ENCODE assay signal across 15 cellular contexts in the genomic region with DNA sequence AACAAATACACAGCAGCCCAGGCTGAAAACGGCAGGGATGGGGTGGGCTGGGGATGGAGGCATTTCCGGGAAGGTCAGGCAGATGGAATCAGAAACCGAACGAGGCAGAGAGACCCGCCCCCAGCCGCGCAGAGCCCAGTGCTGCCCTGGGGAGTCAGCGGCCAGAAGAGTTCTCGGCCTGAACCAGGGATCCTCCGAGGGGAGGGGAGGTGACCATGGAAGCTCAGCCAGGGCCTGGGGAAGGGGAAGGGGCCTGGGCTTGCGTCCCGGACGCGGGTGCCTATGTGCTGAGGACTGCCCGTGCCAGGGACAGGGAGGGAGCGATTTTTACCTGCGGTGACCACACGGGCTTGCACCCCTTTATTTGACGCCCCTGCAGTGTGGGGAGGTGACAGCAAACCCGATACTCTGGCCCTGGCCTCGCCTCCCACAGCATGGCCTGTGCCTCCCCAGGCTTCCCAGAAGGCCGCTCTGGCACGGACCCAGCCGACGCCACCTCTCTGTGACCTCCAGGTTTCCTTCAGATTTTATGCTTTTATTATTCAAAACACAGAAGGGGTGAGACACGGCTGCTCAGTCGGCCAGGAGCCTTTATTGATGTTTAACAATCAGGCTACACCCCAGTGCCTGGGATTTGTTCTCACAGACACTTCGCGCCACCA. TPM values are rescaled to one million over a fixed set of nuclear protein-coding genes. Genes with fewer than 3 reads are reported as not detected.
DNase-seq lines count a peak whose midpoint lies in the region; ATAC-seq, FAIRE-seq and TF ChIP-seq lines count a peak whose summit lies in the region.
"Had no signal": no experiment of that assay in that cellular context is flagged by ENCODE, and none has a peak within 500 bp of the region (broad histone marks: within the 10 kb centered on the region; RNA-seq: fewer than 3 reads in every experiment).

No MANE protein-coding gene starts in this region.

- TF ChIP-seq CTCF in astrocyte (IDR thresholded peaks at IDR 0.05; ENCODE audit: insufficient read depth, low read depth, low read length) (no peak), esophagus squamous epithelium (IDR thresholded peaks at IDR 0.05) (no peak), mucosa of descending colon (IDR thresholded peaks at IDR 0.05) (no peak), transverse colon (IDR thresholded peaks at IDR 0.05) (no peak), coronary artery (IDR thresholded peaks at IDR 0.05) (no peak)

- H3K4me3 ChIP-seq in astrocyte (ENCODE audit: insufficient read depth, low read depth, low read length): no peak overlapping the region
- peak overlapping the region in 3 of 4 donors; percentile 29 to 57 (median 42) for H3K4me3 ChIP-seq in esophagus squamous epithelium
- H3K4me3 ChIP-seq in mucosa of descending colon: no peak overlapping the region
- peak overlapping the region in 1 of 4 donors; percentile 27 for H3K4me3 ChIP-seq in transverse colon
- H3K4me3 ChIP-seq in coronary artery: no peak overlapping the region
- H3K4me3 ChIP-seq: SJCRH30 had no signal

- H3K27me3 ChIP-seq in astrocyte (ENCODE audit: insufficient read depth, low read length) (peaks cover 51% of the 10 kb centered on the region), esophagus squamous epithelium (peaks cover 0 to 81% (median 5%) of the 10 kb centered on the region in 4 donors), transverse colon (peaks cover 55% of the 10 kb centered on the region)
- H3K27me3 ChIP-seq: SJCRH30 had no signal

- TF ChIP-seq POLR2A in esophagus squamous epithelium (IDR thresholded peaks at IDR 0.05): no peak
- no peak for TF ChIP-seq POLR2A in transverse colon (IDR thresholded peaks at IDR 0.05)

- WGBS in esophagus squamous epithelium, 2 donors: 38 to 43% methylated on average over 10 to 25 of the region's 29 CpGs
- 30% methylated on average over 28 of the region's 29 CpGs; no CpG with 5 or more reads in 1 of the 2 donors for WGBS in transverse colon (ENCODE audit: low coverage in 1 of 2), 2 donors

- H3K27me3 Mint-ChIP-seq in astrocyte (ENCODE audit: low read depth, unreplicated experiment): peaks cover 41% of the 10 kb centered on the region

- no peak overlapping the region for H3K4me3 Mint-ChIP-seq in astrocyte (ENCODE audit: unreplicated experiment)
- H3K4me3 Mint-ChIP-seq: activated naive CD4-positive, alpha-beta T cell treated with anti-CD3 and anti-CD28 coated beads for 36 hours; stimulated activated naive CD8-positive, alpha-beta T cell treated with anti-CD3 and anti-CD28 coated beads, Interleukin-15, amount 100 ng/mL, for 72 hours had no signal

- no peak for FAIRE-seq in astrocyte (lab: Jason Lieb, UNC)
- FAIRE-seq: TTC549 had no signal

- H3K27ac ChIP-seq in astrocyte (ENCODE audit: low read depth, low read length): no peak overlapping the region
- H3K27ac ChIP-seq in esophagus squamous epithelium: peak overlapping the region in 3 of 4 donors; percentile 56 to 82 (median 76)
- H3K27ac ChIP-seq in transverse colon: peak overlapping the region in 3 of 4 donors; percentile 19 to 41 (median 28)
- H3K27ac ChIP-seq in coronary artery: peak overlapping the region in 1 of 2 donors; percentile 33
- H3K27ac ChIP-seq: SJCRH30 had no signal

- intact Hi-C loops in esophagus squamous epithelium (cut with DNase I) (no loop called here), mucosa of descending colon (cut with DNase I, micrococcal nuclease) (no loop called here), transverse colon (cut with DNase I; ENCODE audit: low total_unique reads) (no loop called here)

- no peak overlapping the region for H3K27ac Mint-ChIP-seq in astrocyte (ENCODE audit: unreplicated experiment)
- H3K27ac Mint-ChIP-seq: activated naive CD4-positive, alpha-beta T cell treated with anti-CD3 and anti-CD28 coated beads for 36 hours; CD4-positive, alpha-beta memory T cell; H9 had no signal

- H3K36me3 Mint-ChIP-seq in astrocyte (ENCODE audit: low read depth, unreplicated experiment): no peaks in the 10 kb centered on the region
- H3K36me3 Mint-ChIP-seq: CD4-positive, alpha-beta memory T cell had no signal

- H3K4me2 ChIP-seq in astrocyte (ENCODE audit: low read length): peak overlapping the region; percentile 26

- no peak overlapping the region for H3K9ac ChIP-seq in astrocyte (ENCODE audit: low read length)

- H3K4me1 ChIP-seq in astrocyte (ENCODE audit: insufficient read depth, low read length) (peaks cover 4% of the 10 kb centered on the region), esophagus squamous epithelium (peaks cover 8 to 48% (median 12%) of the 10 kb centered on the region in 3 donors), mucosa of descending colon (ENCODE audit: low read depth) (peaks cover 30% of the 10 kb centered on the region), transverse colon (peaks cover 0 to 33% (median 25%) of the 10 kb centered on the region in 4 donors)
- H3K4me1 ChIP-seq: SJCRH30 had no signal

- H4K20me1 ChIP-seq in astrocyte (ENCODE audit: insufficient read depth, low read length): no peaks in the 10 kb centered on the region

- H3K9me3 ChIP-seq in astrocyte (ENCODE audit: insufficient read depth, low read depth, low read length) (no peaks in the 10 kb centered on the region), esophagus squamous epithelium (no peaks in the 10 kb centered on the region), mucosa of descending colon (no peaks in the 10 kb centered on the region), transverse colon (no peaks in the 10 kb centered on the region)
- H3K9me3 ChIP-seq: SJCRH30 had no signal

- no peak overlapping the region for H2AFZ ChIP-seq in astrocyte (ENCODE audit: low read depth, low read length)

- no peaks in the 10 kb centered on the region for H3K79me2 ChIP-seq in astrocyte (ENCODE audit: insufficient read depth, low read length)

- no peak for TF ChIP-seq EP300 in transverse colon (IDR thresholded peaks at IDR 0.05; ENCODE audit: low read depth)

- peak; percentile 72 for ATAC-seq in mucosa of descending colon
- ATAC-seq: stimulated activated naive CD8-positive, alpha-beta T cell treated with anti-CD3 and anti-CD28 coated beads, Interleukin-15, amount 100 ng/mL, for 72 hours had no signal

- in situ Hi-C loops in transverse colon (cut with MboI; ENCODE audit: low pct_ligation_motif_present in 1 of 4, low pct_unique_long_range_greater_than_20kb in 1 of 4, low sequenced_read_pairs in 3 of 4): loop anchor here in 3 of 4 donors (25.0 kb wide), 1 partner anchor 190 kb away; no protein-coding TSS in a partner anchor

- no peaks in the 10 kb centered on the region for H3K9me3 Mint-ChIP-seq in astrocyte (ENCODE audit: unreplicated experiment)
- H3K9me3 Mint-ChIP-seq: activated naive CD4-positive, alpha-beta T cell treated with anti-CD3 and anti-CD28 coated beads for 36 hours; stimulated activated naive CD8-positive, alpha-beta T cell treated with anti-CD3 and anti-CD28 coated beads, Interleukin-15, amount 100 ng/mL, for 72 hours had no signal

- H3K36me3 ChIP-seq in astrocyte (ENCODE audit: insufficient read depth, low read length): no peaks in the 10 kb centered on the region
- H3K36me3 ChIP-seq in esophagus squamous epithelium: no peaks in the 10 kb centered on the region
- H3K36me3 ChIP-seq in mucosa of descending colon (ENCODE audit: low read depth): no peaks in the 10 kb centered on the region
- H3K36me3 ChIP-seq in transverse colon: no peaks in the 10 kb centered on the region
- H3K36me3 ChIP-seq: SJCRH30 had no signal

- H3K4me1 Mint-ChIP-seq in astrocyte (ENCODE audit: low read depth, unreplicated experiment): peaks cover 3% of the 10 kb centered on the region

- no peak for DNase-seq in astrocyte (ENCODE audit: low read depth)
- DNase-seq in esophagus squamous epithelium (lab: John Stamatoyannopoulos, UW): no peak
- DNase-seq in mucosa of descending colon: peak; percentile 76 to 87 (median 84)
- peak; percentile 83 for DNase-seq in transverse colon
- DNase-seq in coronary artery (ENCODE audit: low spot score): no peak
- DNase-seq in germinal center (ENCODE audit: low spot score): no peak
- DNase-seq in activated gamma-delta T cell (lab: John Stamatoyannopoulos, UW): no peak
- DNase-seq: activated naive CD4-positive, alpha-beta T cell treated with anti-CD3 and anti-CD28 coated beads for 36 hours; CD4-positive, alpha-beta memory T cell; central memory CD4-positive, alpha-beta T cell; NCI-H1930; SJCRH30; stimulated activated naive CD8-positive, alpha-beta T cell treated with anti-CD3 and anti-CD28 coated beads, Interleukin-15, amount 100 ng/mL, for 72 hours had no signal

RNA-seq across cellular contexts. Expression of gene LRCOL1, which starts 7.7 kb away (rescaled TPM):
- total RNA-seq in astrocyte (not detected in 2 replicates), esophagus squamous epithelium (1 to 10 TPM in 1 of 4 donors, not detected in 3; 1.5 TPM), mucosa of descending colon (not detected), transverse colon (not detected)
- total RNA-seq: activated naive CD4-positive, alpha-beta T cell treated with anti-CD3 and anti-CD28 coated beads for 36 hours; CD4-positive, alpha-beta memory T cell; H9; SJCRH30 had no signal

RNA-seq across cellular contexts. Expression of gene P2RX2, which starts 15.9 kb away (rescaled TPM):
- not detected in 2 replicates for total RNA-seq in astrocyte
- total RNA-seq in esophagus squamous epithelium: 1 to 10 TPM in 1 of 4 donors, under 1 TPM in 1, not detected in 2; 0.35 to 8.0 TPM
- total RNA-seq in mucosa of descending colon: 1 to 10 TPM in 1 of 3 donors, under 1 TPM in 2; 0.19 to 1.4 (median 0.32) TPM
- 1 to 10 TPM in 1 of 4 donors, under 1 TPM in 1, not detected in 2; 0.96 to 2.1 TPM for total RNA-seq in transverse colon
- total RNA-seq: activated naive CD4-positive, alpha-beta T cell treated with anti-CD3 and anti-CD28 coated beads for 36 hours; CD4-positive, alpha-beta memory T cell; SJCRH30 had no signal

Comparison
In these comparisons a context has a peak if more than half of its experiments do, and no peak if none do; other contexts are left out.
1. DNase-seq: peak in mucosa of descending colon (3 of 3) and transverse colon (single experiment); none in astrocyte (single experiment), esophagus squamous epithelium (single experiment), coronary artery (single experiment), germinal center (single experiment) and activated gamma-delta T cell (single experiment).
2. H3K4me3 ChIP-seq: peak in esophagus squamous epithelium (3 of 4); none in astrocyte (single experiment), mucosa of descending colon (single experiment) and coronary artery (single experiment).